Comparison of ENCODE assay signal across 10 cellular contexts in genomic region chr10:44973323-44974081, GRCh38. TPM values are rescaled to one million over a fixed set of nuclear protein-coding genes. Genes with fewer than 3 reads are reported as not detected.
DNase-seq lines count a peak whose midpoint lies in the region; ATAC-seq and TF ChIP-seq lines count a peak whose summit lies in the region.
"Had no signal": no experiment of that assay in that cellular context is flagged by ENCODE, and none has a peak within 500 bp of the region (broad histone marks: within the 10 kb centered on the region; RNA-seq: fewer than 3 reads in every experiment).

No MANE protein-coding gene starts in this region.

- DNase-seq in heart left ventricle (peak in 1 of 5 donors; percentile 35), cardiac septum (ENCODE audit: low spot score) (no peak), activated B cell treated with CpG ODN at 0.5 μM for 24 hours (no peak), aorta (peak; percentile 46 to 53), RWPE1 (ENCODE audit: low spot score) (no peak), kidney glomerular epithelial cell (lab: John Stamatoyannopoulos, UW) (no peak), GM19238 (ENCODE audit: insufficient read length, low spot score) (no peak)
- DNase-seq: HFFc6 had no signal

- H3K27ac ChIP-seq in heart left ventricle = peak overlapping the region in 11 of 12 donors; percentile 78 to 97 (median 91)
- H3K27ac ChIP-seq in muscle layer of colon (ENCODE audit: low read depth, low read length) = peak overlapping the region; percentile 92
- H3K27ac ChIP-seq in aorta (ENCODE audit: low read depth in 1 of 2, low read length in 2 of 2) = peak overlapping the region in 1 of 2 donors; percentile 95
- no peak overlapping the region for H3K27ac ChIP-seq in RWPE1

- POLR2A ChIA-PET in activated B cell treated with CpG ODN at 0.5 μM for 24 hours (lab: Charles Lee) = interaction anchor here (1.3 to 2.5 kb wide), 3 partner anchors 10 to 40 kb away, joined by 7 to 20 read pairs (median 12); partner anchors contain the start of gene ZNF22
- POLR2A ChIA-PET in RWPE1 (lab: Yijun Ruan, JAX; ENCODE audit: low non-redundant PET) = no interaction called here

- H3K27ac Mint-ChIP-seq in activated B cell treated with CpG ODN at 0.5 μM for 24 hours = peak overlapping the region; percentile 77

- H3K9ac ChIP-seq in muscle layer of colon (ENCODE audit: low read length) = no peak overlapping the region

- H3K4me1 ChIP-seq in heart left ventricle (peaks cover 6 to 92% (median 61%) of the 10 kb centered on the region in 12 donors), muscle layer of colon (ENCODE audit: insufficient read depth, low read length) (peaks cover 42% of the 10 kb centered on the region), aorta (ENCODE audit: control insufficient read depth in 1 of 2, insufficient read depth in 2 of 2, low read length in 2 of 2) (no peaks in the 10 kb centered on the region)

- H3K4me3 ChIP-seq in heart left ventricle (peak overlapping the region in 1 of 12 donors; percentile 50), muscle layer of colon (ENCODE audit: low read depth in 1 of 2, low read length in 2 of 2) (no peak overlapping the region), aorta (ENCODE audit: low read length in 2 of 2) (no peak overlapping the region)

- H3K36me3 Mint-ChIP-seq in activated B cell treated with CpG ODN at 0.5 μM for 24 hours (ENCODE audit: low read depth) = no peaks in the 10 kb centered on the region

- H3K4me1 Mint-ChIP-seq in activated B cell treated with CpG ODN at 0.5 μM for 24 hours = peaks cover 35% of the 10 kb centered on the region

- TF ChIP-seq POLR2A in heart left ventricle (IDR thresholded peaks at IDR 0.05) = no peak

- CTCF ChIA-PET in activated B cell treated with CpG ODN at 0.5 μM for 24 hours (lab: Charles Lee) = interaction anchor here (0.8 to 2.6 kb wide), 7 partner anchors 9 to 41 kb away, joined by 3 to 39 read pairs (median 6); partner anchors contain the start of gene ZNF22
- CTCF ChIA-PET in RWPE1 (lab: Yijun Ruan, JAX) = interaction anchor here (0.6 to 2.3 kb wide), 2 partner anchors 11 to 41 kb away, joined by 3 to 12 read pairs; no protein-coding TSS in a partner anchor

- WGBS in heart left ventricle, 4 donors = 58 to 75% (median 64%) methylated on average over 16 to 18 of the region's 18 CpGs
- 76 to 84% methylated on average over 18 of the region's 18 CpGs for WGBS in aorta, 2 donors

- H3K27me3 Mint-ChIP-seq in activated B cell treated with CpG ODN at 0.5 μM for 24 hours = no peaks in the 10 kb centered on the region

- H3K36me3 ChIP-seq in heart left ventricle = peaks cover 0 to 67% (median 44%) of the 10 kb centered on the region in 9 donors
- peaks cover 24% of the 10 kb centered on the region for H3K36me3 ChIP-seq in muscle layer of colon (ENCODE audit: insufficient read depth, low read length)
- H3K36me3 ChIP-seq in aorta (ENCODE audit: control insufficient read depth in 1 of 2, insufficient read depth in 2 of 2, low read length in 1 of 2) = peaks cover 0 to 4% of the 10 kb centered on the region in 2 donors
- H3K36me3 ChIP-seq: BE2C had no signal

- intact Hi-C loops in heart left ventricle (cut with DNase I) = loop anchor here in 7 of 10 donors (2.0 to 10.0 kb wide), 6 partner anchors 15 to 1299 kb away; partner anchors contain the start of gene RASSF4 (in 1 of the 7)
- intact Hi-C loops in cardiac septum (cut with DNase I) = loop anchor here (10.0 kb wide), 1 partner anchor 99 kb away; no protein-coding TSS in a partner anchor
- intact Hi-C loops in activated B cell treated with CpG ODN at 0.5 μM for 24 hours (cut with micrococcal nuclease) = loop anchor here (1.0 to 2.0 kb wide), 3 partner anchors 7 to 27 kb away; partner anchors contain the start of genes RASSF4 and ZNF22
- intact Hi-C loops in aorta (cut with DNase I) = loop anchor here in 1 of 2 donors (2.0 to 10.0 kb wide), 2 partner anchors 41 to 99 kb away; no protein-coding TSS in a partner anchor

- no peaks in the 10 kb centered on the region for H3K9me3 ChIP-seq in heart left ventricle
- no peaks in the 10 kb centered on the region for H3K9me3 ChIP-seq in muscle layer of colon (ENCODE audit: low read length)
- H3K9me3 ChIP-seq in aorta (ENCODE audit: control insufficient read depth, low read length) = no peaks in the 10 kb centered on the region
- H3K9me3 ChIP-seq: BE2C had no signal

- no peaks in the 10 kb centered on the region for H3K9me3 Mint-ChIP-seq in activated B cell treated with CpG ODN at 0.5 μM for 24 hours
- H3K9me3 Mint-ChIP-seq: HFFc6 had no signal

- ATAC-seq in heart left ventricle (no peak), activated B cell treated with CpG ODN at 0.5 μM for 24 hours (ENCODE audit: low read depth) (peak; percentile 36), aorta (ENCODE audit: low FRiP score) (no peak)

- H3K27me3 ChIP-seq in heart left ventricle (no peaks in the 10 kb centered on the region), muscle layer of colon (ENCODE audit: control insufficient read depth in 1 of 2, insufficient read depth in 2 of 2, low read length in 2 of 2) (no peaks in the 10 kb centered on the region), aorta (ENCODE audit: control insufficient read depth in 1 of 2, insufficient read depth in 2 of 2, low read length in 1 of 2) (no peaks in the 10 kb centered on the region)
- H3K27me3 ChIP-seq: BE2C had no signal

- TF ChIP-seq CTCF in heart left ventricle (IDR thresholded peaks at IDR 0.05) (no peak), activated B cell treated with CpG ODN at 0.5 μM for 24 hours (IDR thresholded peaks at IDR 0.05) (no peak), RWPE1 (conservative IDR thresholded peaks at IDR 0.05; ENCODE audit: low read depth) (no peak)

- H3K4me3 Mint-ChIP-seq in activated B cell treated with CpG ODN at 0.5 μM for 24 hours = peak overlapping the region; percentile 80

RNA-seq across cellular contexts. Expression of gene DEPP1, which starts 5.1 kb away (rescaled TPM):
- 10 to 100 TPM; 11.0 to 76.5 (median 22.7) TPM for total RNA-seq in heart left ventricle
- 10 to 100 TPM; 19.1 to 37.9 TPM for polyA plus RNA-seq in heart left ventricle
- total RNA-seq in cardiac septum = 45.5 TPM
- total RNA-seq in activated B cell treated with CpG ODN at 0.5 μM for 24 hours = 0.11 TPM in 1 of 2 replicates, not detected in the other
- total RNA-seq in aorta = 100 to 1,000 TPM in 1 of 2 donors, 10 to 100 TPM in 1; 84.2 to 254 TPM
- 100 to 1,000 TPM in 1 of 2 donors, 10 to 100 TPM in 1; 55.2 to 492 TPM for polyA plus RNA-seq in aorta

RNA-seq across cellular contexts. Expression of gene RASSF4, which starts 13.9 kb away (rescaled TPM):
- 100 to 1,000 TPM in 4 of 9 donors, 10 to 100 TPM in 5; 64.4 to 125 (median 89.5) TPM for total RNA-seq in heart left ventricle
- 10 to 100 TPM; 48.3 to 66.2 TPM for polyA plus RNA-seq in heart left ventricle
- 47.5 TPM for total RNA-seq in cardiac septum
- 2.0 and 2.5 TPM in 2 replicates for total RNA-seq in activated B cell treated with CpG ODN at 0.5 μM for 24 hours
- 10 to 100 TPM; 26.7 to 82.1 TPM for total RNA-seq in aorta
- 10 to 100 TPM; 13.5 to 32.0 TPM for polyA plus RNA-seq in aorta

RNA-seq across cellular contexts. Expression of gene ZNF22, which starts 27.2 kb away (rescaled TPM):
- total RNA-seq in heart left ventricle = 10 to 100 TPM; 12.7 to 16.8 (median 14.6) TPM
- polyA plus RNA-seq in heart left ventricle = 10 to 100 TPM; 12.6 to 17.5 TPM
- 14.9 TPM for total RNA-seq in cardiac septum
- total RNA-seq in activated B cell treated with CpG ODN at 0.5 μM for 24 hours = 34.2 and 37.5 TPM in 2 replicates
- total RNA-seq in aorta = 10 to 100 TPM; 19.6 to 20.9 TPM
- polyA plus RNA-seq in aorta = 10 to 100 TPM; 12.4 to 20.3 TPM

Comparison
In these comparisons a context has a peak if more than half of its experiments do, and no peak if none do; other contexts are left out.
1. DNase-seq: peak in aorta (2 of 2); none in cardiac septum (single experiment), activated B cell treated with CpG ODN at 0.5 μM for 24 hours (single experiment), RWPE1 (single experiment), kidney glomerular epithelial cell (single experiment) and GM19238 (single experiment).
2. RNA of gene DEPP1, which starts 5.1 kb away (total RNA-seq): 84.2 to 254 TPM in aorta, 45.5 TPM in cardiac septum (single experiment) and 11.0 to 76.5 TPM in heart left ventricle; 0.11 TPM in activated B cell treated with CpG ODN at 0.5 μM for 24 hours; every median in the first group is over 10 times any median in the second.